In the genomic region with DNA sequence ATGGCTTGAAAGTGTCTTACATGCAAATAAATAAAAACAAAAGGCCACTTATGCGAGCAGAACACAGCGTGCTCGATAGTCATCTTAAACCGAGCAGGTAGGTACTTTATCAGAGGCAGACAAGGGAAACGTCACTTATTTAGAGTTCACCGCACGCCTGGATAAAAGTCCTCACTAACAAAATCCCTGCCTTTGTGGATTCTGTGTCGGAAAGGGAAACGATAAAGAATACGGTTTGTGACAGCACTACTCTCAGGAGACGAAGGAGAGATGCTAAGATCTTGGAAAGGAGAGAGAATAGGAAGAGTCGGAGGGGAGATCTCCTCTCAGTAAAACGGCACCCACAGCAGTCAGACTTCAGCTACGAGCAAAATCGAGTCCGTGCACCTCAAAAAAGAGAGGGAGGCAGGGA, we compare ENCODE assay signal across 9 cellular contexts. TPM values are rescaled to one million over a fixed set of nuclear protein-coding genes. Genes with fewer than 3 reads are reported as not detected.
DNase-seq lines count a peak whose midpoint lies in the region; ATAC-seq and TF ChIP-seq lines count a peak whose summit lies in the region.
"Had no signal": no experiment of that assay in that cellular context is flagged by ENCODE, and none has a peak within 500 bp of the region (broad histone marks: within the 10 kb centered on the region; RNA-seq: fewer than 3 reads in every experiment).

No MANE protein-coding gene starts in this region.

- H4K20me1 ChIP-seq in OCI-LY7 (ENCODE audit: insufficient read depth, low read length), result peaks cover 6% of the 10 kb centered on the region; the same call in 1 of the 2 replicates

- POLR2A ChIA-PET in OCI-LY7 (lab: Charles Lee), result interaction anchor here (0.9 to 2.9 kb wide), 3 partner anchors 14 to 141 kb away, joined by 3 to 19 read pairs (median 5); a partner anchor contains a TSS

- H3K4me3 ChIP-seq in OCI-LY7 (ENCODE audit: low read depth, low read length, poor library complexity, severe bottlenecking) (peak overlapping the region; percentile 90), ectodermal cell (ENCODE audit: insufficient read depth, low read depth, low read length) (peak overlapping the region; percentile 78), vagina (peak overlapping the region; percentile 81 to 84)

- TF ChIP-seq CTCF in OCI-LY7 (conservative IDR thresholded peaks at IDR 0.05; ENCODE audit: low read length) (no peak), vagina (IDR thresholded peaks at IDR 0.05) (no peak)

- WGBS in ectodermal cell, 2 experiments, result 1% methylated on average over 16 of the region's 16 CpGs

- H3K9me2 ChIP-seq in OCI-LY7 (ENCODE audit: insufficient read depth, low read length), result no peaks in the 10 kb centered on the region

- H3K9me3 ChIP-seq in OCI-LY7 (ENCODE audit: low read length), result no peaks in the 10 kb centered on the region
- H3K9me3 ChIP-seq in ectodermal cell (ENCODE audit: control insufficient read depth, low read length), result no peaks in the 10 kb centered on the region
- no peaks in the 10 kb centered on the region for H3K9me3 ChIP-seq in vagina

- intact Hi-C loops in OCI-LY7 (cut with micrococcal nuclease; ENCODE audit: unreplicated experiment) (loop anchor here (2.0 to 5.0 kb wide), 2 partner anchors 87 to 140 kb away; a partner anchor contains a TSS), vagina (cut with DNase I) (no loop called here)

- peak; percentile 5 for ATAC-seq in HG02623 (IDR thresholded peaks at IDR 0.05; ENCODE audit: unreplicated experiment)

- H3K4me1 ChIP-seq in OCI-LY7 (ENCODE audit: insufficient read depth, low read length, poor library complexity, severe bottlenecking) (peaks cover 31% of the 10 kb centered on the region), ectodermal cell (ENCODE audit: control insufficient read depth, insufficient read depth, low read length) (peaks cover 6% of the 10 kb centered on the region), vagina (peaks cover 20% of the 10 kb centered on the region)

- peak; percentile 59 for DNase-seq in NCI-H2171 treated with DMSO at 0.1 percent for 48 hours (lab: John Stamatoyannopoulos, UW)
- no peak for DNase-seq in NCI-H2171 (lab: John Stamatoyannopoulos, UW)
- DNase-seq in OCI-LY7 (ENCODE audit: low spot score), result peak; percentile 60
- DNase-seq in midbrain (lab: John Stamatoyannopoulos, UW), result peak; percentile 43
- no peak for DNase-seq in vagina (ENCODE audit: extremely low spot score in 2 of 2)
- no peak for DNase-seq in occipital lobe (lab: John Stamatoyannopoulos, UW)

- peaks cover 26% of the 10 kb centered on the region for H3K36me3 ChIP-seq in OCI-LY7 (ENCODE audit: insufficient read depth, low read length)
- no peaks in the 10 kb centered on the region for H3K36me3 ChIP-seq in ectodermal cell (ENCODE audit: control insufficient read depth, insufficient read depth, low read length)
- H3K36me3 ChIP-seq in vagina, result peaks cover 0 to 2% of the 10 kb centered on the region in 2 donors

- H3K4me2 ChIP-seq in OCI-LY7 (ENCODE audit: low read length), result peak overlapping the region; percentile 86

- H3K27ac ChIP-seq in OCI-LY7 (ENCODE audit: low read depth, low read length, poor library complexity, severe bottlenecking) (peak overlapping the region; percentile 71), ectodermal cell (ENCODE audit: insufficient read depth, low read depth, low read length, poor library complexity, severe bottlenecking) (no peak overlapping the region), vagina (peak overlapping the region; percentile 83)

- no peaks in the 10 kb centered on the region for H3K27me3 ChIP-seq in ectodermal cell (ENCODE audit: control insufficient read depth, insufficient read depth, low read length, poor library complexity, severe bottlenecking)
- H3K27me3 ChIP-seq in vagina, result no peaks in the 10 kb centered on the region

- peaks cover 16% of the 10 kb centered on the region for H3K79me2 ChIP-seq in OCI-LY7 (ENCODE audit: insufficient read depth, low read depth, low read length)

- no peak for TF ChIP-seq POLR2A in vagina (IDR thresholded peaks at IDR 0.05)

- peak overlapping the region; percentile 84 for H2AFZ ChIP-seq in OCI-LY7 (ENCODE audit: low read length)

- CTCF ChIA-PET in OCI-LY7 (lab: Charles Lee; ENCODE audit: unreplicated experiment), result no interaction called here

- BruUV-seq in OCI-LY7 (replicated peaks; lab: Mats Ljungman, UMichigan), result no TSS peak

RNA-seq across cellular contexts. Expression of a gene that starts 0.6 kb away (rescaled TPM):
- total RNA-seq in OCI-LY7 (2014; rRNA removed; shearing (Covaris generic)), result 13.4 and 15.1 TPM in 2 replicates
- total RNA-seq in OCI-LY7 (2022) (30.6 and 31.1 TPM in 2 replicates), vagina (10.1 TPM), occipital lobe (14.2 TPM)
- 43.2 TPM for polyA plus RNA-seq in ectodermal cell (2013, experiment 1 of 4)
- polyA plus RNA-seq in ectodermal cell (2013, experiment 2 of 4), result 41.5 TPM
- 31.1 TPM for polyA plus RNA-seq in ectodermal cell (2013, experiment 3 of 4)
- polyA plus RNA-seq in ectodermal cell (2013, experiment 4 of 4), result 33.9 TPM

RNA-seq across cellular contexts. Expression of a gene that starts 43.5 kb away (rescaled TPM):
- total RNA-seq in OCI-LY7 (2014; rRNA removed; shearing (Covaris generic)), result 5.9 and 8.3 TPM in 2 replicates
- total RNA-seq in OCI-LY7 (2022) (20.5 and 22.6 TPM in 2 replicates), vagina (0.98 TPM), occipital lobe (0.31 TPM)
- 0.13 TPM for polyA plus RNA-seq in ectodermal cell (2013, experiment 1 of 4)
- 0.39 TPM for polyA plus RNA-seq in ectodermal cell (2013, experiment 2 of 4)
- 0.43 TPM for polyA plus RNA-seq in ectodermal cell (2013, experiment 3 of 4)
- 0.20 TPM for polyA plus RNA-seq in ectodermal cell (2013, experiment 4 of 4)
- total RNA-seq: Daoy had no signal

Comparison
In these comparisons a context has a peak if more than half of its experiments do, and no peak if none do; other contexts are left out.
1. DNase-seq: peak in NCI-H2171 treated with DMSO at 0.1 percent for 48 hours (single experiment), OCI-LY7 (single experiment) and midbrain (single experiment); none in NCI-H2171 (single experiment), vagina (0 of 2) and occipital lobe (single experiment).
2. Peak in every context shown above with its lines, with median percentiles within 50 percentile points of each other: H3K4me3 ChIP-seq.